ENCODE assay signal across 5 cellular contexts in the genomic region with DNA sequence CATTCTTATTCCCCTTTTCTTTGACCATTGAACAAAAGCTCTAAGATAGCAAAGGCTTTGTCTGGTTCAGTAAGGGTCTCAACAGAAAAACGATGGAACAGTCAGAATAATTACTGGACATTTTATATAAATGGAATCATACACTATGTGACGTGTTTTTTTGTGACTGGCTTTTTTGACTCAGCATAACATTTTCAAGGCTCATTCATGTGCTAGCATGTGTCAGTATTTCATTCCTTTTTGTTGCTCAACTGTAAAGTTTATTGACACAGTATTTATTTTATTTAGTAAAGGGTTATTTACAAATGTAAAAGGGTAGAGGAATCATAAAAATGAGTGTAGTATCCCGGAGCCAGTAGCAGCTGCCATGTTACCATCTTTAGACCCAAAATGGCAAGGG.
"Had no signal": no experiment of that assay in that cellular context is flagged by ENCODE, and none has a peak within 500 bp of the region (broad histone marks: within the 10 kb centered on the region; RNA-seq: fewer than 3 reads in every experiment).

No MANE protein-coding gene starts in this region.

- H3K27ac ChIP-seq: HL-60 had no signal

- H3K4me3 ChIP-seq: K562 had no signal

- FAIRE-seq: HepG2, HTR-8/SVneo, K562 had no signal

- DNase-seq: IMR-90 had no signal
